1 cellular context compared by ENCODE assay signal in the genomic region with DNA sequence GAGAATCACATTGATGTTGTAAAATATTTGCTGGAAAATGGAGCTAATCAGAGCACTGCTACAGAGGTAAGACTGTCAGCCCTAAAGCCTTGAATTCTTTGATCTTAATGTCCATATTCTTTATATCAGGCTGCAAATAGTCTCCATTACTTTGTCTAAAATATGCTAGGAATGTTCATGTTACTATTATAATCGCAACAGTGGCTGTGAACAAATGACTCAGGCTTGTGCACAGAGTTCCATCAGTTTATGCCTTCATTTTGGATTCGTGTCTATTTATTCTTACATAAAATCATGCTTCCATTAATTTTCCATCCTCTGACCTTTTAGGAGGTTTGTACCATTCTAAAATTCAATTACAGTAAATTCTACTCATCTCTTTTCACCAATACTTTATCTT.
TF ChIP-seq lines count a peak whose summit lies in the region.

No MANE protein-coding gene starts in this region.

TF ChIP-seq in IMR-90, 13 proteins besides CTCF, POLR2A, EP300 and RAD21:
- no peak for TF ChIP-seq CHD1 (IDR thresholded peaks at IDR 0.05; ENCODE audit: low read depth, low read length)
- no peak for TF ChIP-seq RCOR1 (IDR thresholded peaks at IDR 0.05; ENCODE audit: insufficient replicate concordance, low read length)
- TF ChIP-seq, protein P1, sequence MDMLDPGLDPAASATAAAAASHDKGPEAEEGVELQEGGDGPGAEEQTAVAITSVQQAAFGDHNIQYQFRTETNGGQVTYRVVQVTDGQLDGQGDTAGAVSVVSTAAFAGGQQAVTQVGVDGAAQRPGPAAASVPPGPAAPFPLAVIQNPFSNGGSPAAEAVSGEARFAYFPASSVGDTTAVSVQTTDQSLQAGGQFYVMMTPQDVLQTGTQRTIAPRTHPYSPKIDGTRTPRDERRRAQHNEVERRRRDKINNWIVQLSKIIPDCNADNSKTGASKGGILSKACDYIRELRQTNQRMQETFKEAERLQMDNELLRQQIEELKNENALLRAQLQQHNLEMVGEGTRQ (IDR thresholded peaks at IDR 0.05; ENCODE audit: low read depth, low read length), result no peak
- TF ChIP-seq FOS (IDR thresholded peaks at IDR 0.05; ENCODE audit: low read depth, low read length), result no peak
